Comparison of ENCODE assay signal across 12 cellular contexts in the genomic region with DNA sequence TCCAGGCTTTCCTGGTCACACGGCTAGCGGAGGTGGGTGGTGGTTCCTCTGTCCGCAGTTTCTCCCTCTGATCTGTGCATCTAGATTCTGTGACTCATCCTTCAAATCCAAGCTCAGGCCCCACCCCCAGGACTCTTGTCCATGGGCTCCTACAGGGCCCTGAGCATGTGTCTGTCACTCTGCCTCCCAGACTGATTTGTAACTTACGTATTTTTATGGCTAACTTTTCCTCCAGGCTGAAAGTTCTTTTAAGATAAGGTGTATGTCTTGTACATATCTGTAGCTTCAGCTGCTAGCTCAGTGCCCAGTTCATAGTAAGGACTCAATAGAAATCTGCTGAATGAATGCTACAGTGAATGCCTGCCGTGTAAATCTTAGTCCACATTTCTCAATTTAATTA. TPM values are rescaled to one million over a fixed set of nuclear protein-coding genes. Genes with fewer than 3 reads are reported as not detected.
DNase-seq lines count a peak whose midpoint lies in the region; ATAC-seq and TF ChIP-seq lines count a peak whose summit lies in the region.
"Had no signal": no experiment of that assay in that cellular context is flagged by ENCODE, and none has a peak within 500 bp of the region (broad histone marks: within the 10 kb centered on the region; RNA-seq: fewer than 3 reads in every experiment).

No MANE protein-coding gene starts in this region.

- H3K4me2 ChIP-seq in PC-3 (ENCODE audit: low read length) = peak overlapping the region; percentile 45

- H3K27me3 Mint-ChIP-seq in stimulated activated naive B cell treated with anti-CD40 and anti-IgM and Interleukin-4, amounts not matched to agents 10 μg/mL and 1 μg/mL and 100 μg/mL, for 72 hours = peaks cover 4 to 23% of the 10 kb centered on the region in 2 donors

- CTCF ChIA-PET in PC-3 (lab: Charles Lee) = no interaction called here

- H3K9me2 ChIP-seq in PC-3 (replicated peaks; ENCODE audit: low read length) = no peaks in the 10 kb centered on the region

- no peaks in the 10 kb centered on the region for H3K36me3 Mint-ChIP-seq in stimulated activated naive B cell treated with anti-CD40 and anti-IgM and Interleukin-4, amounts not matched to agents 10 μg/mL and 1 μg/mL and 100 μg/mL, for 72 hours

- no peak overlapping the region for H3K9ac ChIP-seq in PC-3 (ENCODE audit: low read length)

- H3K79me2 ChIP-seq in PC-3 (ENCODE audit: low read length) = no peaks in the 10 kb centered on the region

- ATAC-seq in PC-3 = peak; percentile 98
- peak in 3 of 4 donors; percentile 68 to 80 (median 69) for ATAC-seq in psoas muscle
- no peak for ATAC-seq in stimulated activated naive B cell treated with anti-CD40 and anti-IgM and Interleukin-4, amounts not matched to agents 10 μg/mL and 1 μg/mL and 100 μg/mL, for 72 hours (replicated peaks)
- ATAC-seq: heart left ventricle had no signal

- peak; percentile 66 for DNase-seq in H4 (ENCODE audit: low spot score)
- DNase-seq in PC-3 = peak; percentile 67
- DNase-seq in epithelial cell of esophagus (ENCODE audit: low read depth) = peak; percentile 61
- no peak for DNase-seq in psoas muscle
- DNase-seq in stimulated activated naive B cell treated with anti-CD40 and anti-IgM and Interleukin-4, amounts not matched to agents 10 μg/mL and 1 μg/mL and 100 μg/mL, for 72 hours = no peak
- DNase-seq in GDM1 (lab: John Stamatoyannopoulos, UW) = no peak
- DNase-seq in activated T-cell treated with anti-CD3 and anti-CD28 coated beads, Interleukin-2, amount 50 U/mL, for 48 hours = no peak
- DNase-seq: activated T-cell treated with anti-CD3 and anti-CD28 coated beads for 4 hours; central memory CD4-positive, alpha-beta T cell; NCI-H526; T-helper 2 cell had no signal

- WGBS in psoas muscle, 3 donors = 88% methylated on average over 5 of the region's 5 CpGs

- H3K36me3 ChIP-seq in PC-3 (ENCODE audit: low read depth, low read length) (no peaks in the 10 kb centered on the region), psoas muscle (ENCODE audit: insufficient read depth in 1 of 2, low read depth in 1 of 2) (no peaks in the 10 kb centered on the region)
- H3K36me3 ChIP-seq: heart left ventricle had no signal

- H2AFZ ChIP-seq in PC-3 (ENCODE audit: low read length) = peak overlapping the region; percentile 49; the same call in 1 of the 2 replicates

- H3K4me3 ChIP-seq in PC-3 (ENCODE audit: low read length) (no peak overlapping the region), epithelial cell of esophagus (ENCODE audit: low read length) (no peak overlapping the region), psoas muscle (no peak overlapping the region)
- H3K4me3 ChIP-seq: heart left ventricle had no signal

- intact Hi-C loops in PC-3 (cut with micrococcal nuclease) (no loop called here), psoas muscle (cut with DNase I) (no loop called here)

- no peak overlapping the region for H3K27ac ChIP-seq in PC-3 (ENCODE audit: low read length)
- no peak overlapping the region for H3K27ac ChIP-seq in psoas muscle
- H3K27ac ChIP-seq: heart left ventricle had no signal

- no peaks in the 10 kb centered on the region for H3K27me3 ChIP-seq in PC-3 (ENCODE audit: low read length)
- no peaks in the 10 kb centered on the region for H3K27me3 ChIP-seq in psoas muscle (ENCODE audit: insufficient read depth in 3 of 3, low read length in 2 of 3)
- H3K27me3 ChIP-seq: heart left ventricle had no signal

- no peak overlapping the region for H3K27ac Mint-ChIP-seq in stimulated activated naive B cell treated with anti-CD40 and anti-IgM and Interleukin-4, amounts not matched to agents 10 μg/mL and 1 μg/mL and 100 μg/mL, for 72 hours

- H3F3A ChIP-seq in PC-3 (ENCODE audit: low read length, unreplicated experiment) = no peaks in the 10 kb centered on the region

- no TSS peak for BruUV-seq in PC-3 (replicated peaks; lab: Mats Ljungman, UMichigan)

- H3K9me3 ChIP-seq in PC-3 (ENCODE audit: low read length) (no peaks in the 10 kb centered on the region), psoas muscle (no peaks in the 10 kb centered on the region)
- H3K9me3 ChIP-seq: heart left ventricle had no signal

- POLR2A ChIA-PET in PC-3 (lab: Charles Lee; ENCODE audit: unreplicated experiment) = no interaction called here

- no peak overlapping the region for H3K4me3 Mint-ChIP-seq in stimulated activated naive B cell treated with anti-CD40 and anti-IgM and Interleukin-4, amounts not matched to agents 10 μg/mL and 1 μg/mL and 100 μg/mL, for 72 hours

- H3K4me1 ChIP-seq in PC-3 (ENCODE audit: insufficient read depth, low read length) (peaks cover 10% of the 10 kb centered on the region), psoas muscle (no peaks in the 10 kb centered on the region)

- no peaks in the 10 kb centered on the region for H3K4me1 Mint-ChIP-seq in stimulated activated naive B cell treated with anti-CD40 and anti-IgM and Interleukin-4, amounts not matched to agents 10 μg/mL and 1 μg/mL and 100 μg/mL, for 72 hours

- TF ChIP-seq CTCF in PC-3 (conservative IDR thresholded peaks at IDR 0.05; ENCODE audit: low read depth, low read length) (no peak), epithelial cell of esophagus (IDR thresholded peaks at IDR 0.05; ENCODE audit: insufficient read depth, low read depth, low read length, missing control alignments) (no peak), psoas muscle (IDR thresholded peaks at IDR 0.05) (no peak)

- H3K9me3 Mint-ChIP-seq in stimulated activated naive B cell treated with anti-CD40 and anti-IgM and Interleukin-4, amounts not matched to agents 10 μg/mL and 1 μg/mL and 100 μg/mL, for 72 hours = no peaks in the 10 kb centered on the region

- no peaks in the 10 kb centered on the region for H4K20me1 ChIP-seq in PC-3 (ENCODE audit: low read length)

RNA-seq across cellular contexts. Expression of a gene that starts 8.0 kb away (rescaled TPM):
- total RNA-seq in H4 (2014; rRNA removed; shearing (Covaris generic)) = 0.02 and 0.17 TPM in 2 replicates
- total RNA-seq in PC-3 (2014; rRNA removed) (1.6 TPM in 2 replicates), psoas muscle (1 to 10 TPM; 1.2 to 4.5 (median 2.3) TPM)
- 1 to 10 TPM in 1 of 3 donors, under 1 TPM in 2; 0.35 to 3.5 (median 0.37) TPM for polyA plus RNA-seq in psoas muscle

Comparison
In these comparisons a context has a peak if more than half of its experiments do, and no peak if none do; other contexts are left out.
1. DNase-seq: peak in H4 (single experiment), PC-3 (single experiment) and epithelial cell of esophagus (single experiment); none in psoas muscle (0 of 2), stimulated activated naive B cell treated with anti-CD40 and anti-IgM and Interleukin-4, amounts not matched to agents 10 μg/mL and 1 μg/mL and 100 μg/mL, for 72 hours (single experiment), GDM1 (single experiment) and activated T-cell treated with anti-CD3 and anti-CD28 coated beads, Interleukin-2, amount 50 U/mL, for 48 hours (0 of 2).
2. ATAC-seq: peak in PC-3 (single experiment) and psoas muscle (3 of 4); none in stimulated activated naive B cell treated with anti-CD40 and anti-IgM and Interleukin-4, amounts not matched to agents 10 μg/mL and 1 μg/mL and 100 μg/mL, for 72 hours (0 of 2).